Comparison of ENCODE assay signal across 1 cellular context in genomic region chr19:53365134-53365898, GRCh38.
TF ChIP-seq lines count a peak whose summit lies in the region.

ZNF525 (plus strand) TSS chr19:53365705; CDS start chr19:53372282, 6,577 bp downstream.

TF ChIP-seq in SK-N-SH, 30 proteins besides CTCF, POLR2A, EP300 and RAD21 (continued from another document):
- TF ChIP-seq TAF1 (IDR thresholded peaks at IDR 0.05; ENCODE audit: borderline replicate concordance, low read depth, low read length) (peak; percentile 64; the same call in 1 of the 2 replicates), MAX (IDR thresholded peaks at IDR 0.05; ENCODE audit: low read depth) (peak; percentile 90), USF1 (IDR thresholded peaks at IDR 0.05; ENCODE audit: borderline replicate concordance, low read depth) (no peak), TEAD4 (IDR thresholded peaks at IDR 0.05; ENCODE audit: borderline replicate concordance, insufficient read depth) (no peak), TCF12 (IDR thresholded peaks at IDR 0.05) (no peak), ELF1 (IDR thresholded peaks at IDR 0.05) (peak; percentile 96), GATA2 (CRISPR knock-in tag; IDR thresholded peaks at IDR 0.05) (no peak), FOSL2 (IDR thresholded peaks at IDR 0.05; ENCODE audit: borderline replicate concordance, low read depth) (no peak), PBX3 (IDR thresholded peaks at IDR 0.05) (no peak), SMC3 (IDR thresholded peaks at IDR 0.05; ENCODE audit: low read depth, low read length) (peak; percentile 20; the same call in 1 of the 2 replicates), SIN3A (IDR thresholded peaks at IDR 0.05; ENCODE audit: borderline replicate concordance, low read depth, low read length) (0 out of 2 replicates have a peak, but pooled peaks have one; percentile 50), FOXM1 (IDR thresholded peaks at IDR 0.05; ENCODE audit: low read depth) (no peak), GABPA (IDR thresholded peaks at IDR 0.05; ENCODE audit: low read depth) (peak; percentile 69), NFIC (IDR thresholded peaks at IDR 0.05; ENCODE audit: borderline replicate concordance) (no peak), EZH2phosphoT487 (IDR thresholded peaks at IDR 0.05; ENCODE audit: borderline replicate concordance, low read depth) (no peak), YY1 (IDR thresholded peaks at IDR 0.05; ENCODE audit: low read depth) (no peak)
